ENCODE assay signal across 12 cellular contexts in the genomic region with DNA sequence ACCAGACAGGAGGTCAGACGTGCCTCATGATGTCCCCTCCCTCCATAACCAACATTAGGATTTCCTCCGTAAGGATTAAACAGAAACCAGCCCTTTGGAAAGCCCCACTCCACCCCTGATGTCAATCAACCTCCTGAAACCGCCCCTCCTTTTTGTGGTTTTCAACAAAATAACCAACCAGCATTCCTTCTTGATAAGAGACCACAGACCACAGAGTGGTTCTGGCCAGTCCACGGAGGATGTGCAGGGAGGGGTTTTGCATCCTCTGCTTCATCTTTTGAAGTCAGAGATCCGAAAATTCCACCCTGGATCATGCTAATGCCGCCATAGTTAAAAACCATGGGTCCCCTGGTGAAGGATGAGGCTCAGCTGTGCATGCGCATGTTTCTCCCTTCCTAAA.
A peak's percentile ranks its signal among the peaks of the same experiment; 100 is the strongest.
DNase-seq lines count a peak whose midpoint lies in the region; ATAC-seq, FAIRE-seq and TF ChIP-seq lines count a peak whose summit lies in the region.
"Had no signal": no experiment of that assay in that cellular context is flagged by ENCODE, and none has a peak within 500 bp of the region (broad histone marks: within the 10 kb centered on the region; RNA-seq: fewer than 3 reads in every experiment).

No MANE protein-coding gene starts in this region.

- peaks cover 12% of the 10 kb centered on the region for H3K4me1 Mint-ChIP-seq in activated CD8-positive, alpha-beta T cell treated with anti-CD3 and anti-CD28 coated beads for 36 hours (ENCODE audit: low read depth)

- FAIRE-seq in HTR-8/SVneo (lab: Jason Lieb, UNC) = no peak
- FAIRE-seq: frontal cortex had no signal

- TF ChIP-seq CTCF in activated CD8-positive, alpha-beta T cell treated with anti-CD3 and anti-CD28 coated beads for 36 hours (IDR thresholded peaks at IDR 0.05) = no peak

- H3K4me3 Mint-ChIP-seq in activated CD8-positive, alpha-beta T cell treated with anti-CD3 and anti-CD28 coated beads for 36 hours = no peak overlapping the region
- H3K4me3 Mint-ChIP-seq: activated B cell treated with CpG ODN at 0.5 μM for 24 hours had no signal

- H3K36me3 Mint-ChIP-seq in activated CD8-positive, alpha-beta T cell treated with anti-CD3 and anti-CD28 coated beads for 36 hours (ENCODE audit: low read depth) = no peaks in the 10 kb centered on the region

- DNase-seq in HTR-8/SVneo (ENCODE audit: insufficient read length, low spot score) = peak; percentile 10
- peak; percentile 13 for DNase-seq in activated CD8-positive, alpha-beta T cell treated with anti-CD3 and anti-CD28 coated beads for 36 hours
- DNase-seq in myocyte (ENCODE audit: low read depth) = peak; percentile 78
- no peak for DNase-seq in occipital lobe (lab: John Stamatoyannopoulos, UW)
- DNase-seq in DMS79 (lab: John Stamatoyannopoulos, UW) = no peak
- DNase-seq in NCI-H2029 (lab: John Stamatoyannopoulos, UW) = no peak
- no peak for DNase-seq in DMS153 (lab: John Stamatoyannopoulos, UW)
- DNase-seq: activated B cell treated with CpG ODN at 0.5 μM for 24 hours; stimulated activated CD4-positive, alpha-beta T cell treated with anti-CD3 and anti-CD28 coated beads, Interleukin-4, amount 100 ng/mL, for 1 hour; thyroid gland had no signal

- CTCF ChIA-PET in activated CD8-positive, alpha-beta T cell treated with anti-CD3 and anti-CD28 coated beads for 36 hours (lab: Charles Lee) = no interaction called here

- intact Hi-C loops in activated CD8-positive, alpha-beta T cell treated with anti-CD3 and anti-CD28 coated beads for 36 hours (cut with micrococcal nuclease) = loop anchor here (5.0 to 10.0 kb wide), 2 partner anchors 125 to 162 kb away; no protein-coding TSS in a partner anchor

- ATAC-seq in GM18502 (IDR thresholded peaks at IDR 0.05; ENCODE audit: poor library complexity, unreplicated experiment) = peak; percentile 80
- no peak for ATAC-seq in activated CD8-positive, alpha-beta T cell treated with anti-CD3 and anti-CD28 coated beads for 36 hours

- H3K27ac Mint-ChIP-seq in activated CD8-positive, alpha-beta T cell treated with anti-CD3 and anti-CD28 coated beads for 36 hours = no peak overlapping the region
- H3K27ac Mint-ChIP-seq: activated B cell treated with CpG ODN at 0.5 μM for 24 hours had no signal

- POLR2A ChIA-PET in activated CD8-positive, alpha-beta T cell treated with anti-CD3 and anti-CD28 coated beads for 36 hours (lab: Charles Lee) = no interaction called here

- H3K9me3 Mint-ChIP-seq in activated CD8-positive, alpha-beta T cell treated with anti-CD3 and anti-CD28 coated beads for 36 hours = no peaks in the 10 kb centered on the region

- H3K27me3 Mint-ChIP-seq in activated CD8-positive, alpha-beta T cell treated with anti-CD3 and anti-CD28 coated beads for 36 hours = peaks cover 41% of the 10 kb centered on the region

Comparison
In these comparisons a context has a peak if more than half of its experiments do, and no peak if none do; other contexts are left out.
1. DNase-seq: peak in HTR-8/SVneo (single experiment), activated CD8-positive, alpha-beta T cell treated with anti-CD3 and anti-CD28 coated beads for 36 hours (single experiment) and myocyte (single experiment); none in occipital lobe (single experiment), DMS79 (single experiment), NCI-H2029 (single experiment) and DMS153 (single experiment).